ENCODE assay signal across 15 cellular contexts in the genomic region with DNA sequence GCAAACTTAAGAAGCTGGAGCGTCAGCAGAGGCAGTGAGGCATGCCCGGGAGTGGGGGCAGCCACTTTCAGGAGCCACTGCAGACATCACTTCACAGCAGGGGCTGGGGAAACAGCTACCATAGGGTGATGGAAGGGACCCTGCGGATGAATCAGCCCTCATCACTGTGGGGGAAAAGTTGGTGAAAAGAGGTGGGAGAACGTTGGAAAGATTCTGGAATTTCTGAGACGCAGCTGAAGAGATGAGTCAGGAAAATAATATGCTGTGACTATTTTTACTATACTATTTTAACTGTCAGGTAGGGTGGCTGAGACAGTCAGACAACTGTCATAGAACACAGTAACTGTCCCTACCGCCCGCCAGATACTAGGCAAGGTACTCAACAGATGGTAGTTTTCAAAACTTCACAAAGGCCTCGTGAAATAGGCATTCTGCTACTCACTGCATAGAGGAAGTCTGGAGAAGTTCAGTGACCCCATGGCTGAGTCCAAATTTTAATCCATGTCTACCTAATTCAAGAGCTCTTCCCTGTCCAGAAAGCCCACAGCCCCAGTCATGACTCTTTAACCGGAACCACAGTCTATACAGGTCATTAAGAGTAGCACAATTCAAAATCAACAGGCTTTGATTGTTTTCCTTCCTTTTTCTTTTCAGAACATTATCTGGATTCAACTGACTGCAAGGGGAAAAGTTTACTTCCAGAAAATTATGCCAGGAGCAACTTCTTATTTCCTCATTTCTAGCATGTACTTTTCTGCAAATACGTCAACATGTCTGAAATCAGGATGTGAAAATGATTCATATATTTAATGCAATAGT. TPM values are rescaled to one million over a fixed set of nuclear protein-coding genes. Genes with fewer than 3 reads are reported as not detected.
DNase-seq lines count a peak whose midpoint lies in the region; ATAC-seq, FAIRE-seq and TF ChIP-seq lines count a peak whose summit lies in the region.
"Had no signal": no experiment of that assay in that cellular context is flagged by ENCODE, and none has a peak within 500 bp of the region (broad histone marks: within the 10 kb centered on the region; RNA-seq: fewer than 3 reads in every experiment).

No MANE protein-coding gene starts in this region.

- TF ChIP-seq RAD21 in SK-N-SH (IDR thresholded peaks at IDR 0.05; ENCODE audit: low read length) (no peak), H1 (IDR thresholded peaks at IDR 0.05 in 1 of 2, conservative IDR thresholded peaks at IDR 0.05 in 1 of 2; ENCODE audit: low read depth in 2 of 2, low read length in 2 of 2) (no peak)

- WGBS in SK-N-SH (ENCODE audit: low lambda C conversion rate) = 18% methylated on average over 10 of the region's 10 CpGs
- WGBS in H1 (ENCODE audit: extremely low coverage in 1 of 2, insufficient coverage in 1 of 2, insufficient read length in 1 of 2, insufficient replicate concordance in 2 of 2, low coverage in 1 of 2, low lambda C conversion rate in 2 of 2, missing lambda C conversion rate in 1 of 2), 2 experiments = 76% methylated on average over 10 of the region's 10 CpGs; no CpG with 5 or more reads in 1 of the 2 experiments
- no CpG with 5 or more reads among the region's 10 CpGs for WGBS in mesendoderm (ENCODE audit: extremely low coverage, insufficient coverage, low lambda C conversion rate)

- no peak overlapping the region for H2BK20ac ChIP-seq in H1 (ENCODE audit: low read length)

- no peaks in the 10 kb centered on the region for H3F3A ChIP-seq in SK-N-SH (replicated peaks; ENCODE audit: insufficient read depth)

- POLR2A ChIA-PET in SK-N-SH (lab: Yijun Ruan, JAX) (no interaction called here), H1 (lab: Charles Lee; ENCODE audit: partially characterized antibody) (interaction anchor here (1.2 kb wide), 1 partner anchor 21 kb away, joined by 3 read pairs; no protein-coding TSS in a partner anchor)

- TF ChIP-seq EP300 in SK-N-SH (IDR thresholded peaks at IDR 0.05; ENCODE audit: borderline replicate concordance in 1 of 2, low read depth in 1 of 2, low read length in 1 of 2) (no peak), H1 (IDR thresholded peaks at IDR 0.05; ENCODE audit: borderline replicate concordance in 1 of 2, low read depth in 2 of 2, low read length in 2 of 2) (no peak)

- no peak overlapping the region for H3K4me3 ChIP-seq in SK-N-SH (ENCODE audit: low read depth in 2 of 2, low read length in 1 of 2)
- no peak overlapping the region for H3K4me3 ChIP-seq in H1 (ENCODE audit: extremely low read depth in 1 of 4, insufficient read depth in 2 of 4, low read depth in 3 of 4, low read length in 4 of 4)
- no peak overlapping the region for H3K4me3 ChIP-seq in mesendoderm (ENCODE audit: low read length)
- H3K4me3 ChIP-seq: MG63, ovary, tibial artery had no signal

- no peaks in the 10 kb centered on the region for H3K9me2 ChIP-seq in SK-N-SH

- H3K27me3 ChIP-seq in SK-N-SH (ENCODE audit: insufficient read depth) (no peaks in the 10 kb centered on the region), H1 (replicated peaks in 1 of 4; ENCODE audit: control insufficient read depth in 3 of 4, extremely low read depth in 1 of 4, insufficient read depth in 3 of 4, low read length in 3 of 4) (no peaks in the 10 kb centered on the region), mesendoderm (ENCODE audit: insufficient read depth, low read length, poor library complexity) (no peaks in the 10 kb centered on the region)
- H3K27me3 ChIP-seq: MG63, ovary, tibial artery had no signal

- ATAC-seq in SK-N-SH treated with all-trans-retinoic acid at 6 μM for 48 hours (no peak; the same call in 2 of the 3 replicates), HG03025 (IDR thresholded peaks at IDR 0.05; ENCODE audit: low FRiP score, unreplicated experiment) (no peak)

- H3K14ac ChIP-seq in H1 (ENCODE audit: insufficient read length) = no peak overlapping the region

- no peak for TF ChIP-seq POLR2A in H1 (IDR thresholded peaks at IDR 0.05; ENCODE audit: control extremely low read depth in 1 of 2, low read depth in 2 of 2, low read length in 2 of 2)

- no peak overlapping the region for H3K18ac ChIP-seq in H1 (ENCODE audit: extremely low read depth, low read length)
- H3K18ac ChIP-seq in mesendoderm (ENCODE audit: low read length) = no peak overlapping the region

- no peak overlapping the region for H2BK15ac ChIP-seq in H1 (ENCODE audit: low read length)
- no peak overlapping the region for H2BK15ac ChIP-seq in mesendoderm (replicated peaks; ENCODE audit: low read depth)

- H4K8ac ChIP-seq in H1 (ENCODE audit: extremely low read depth, insufficient read depth, low read length) (no peak overlapping the region), mesendoderm (ENCODE audit: low read depth, low read length) (no peak overlapping the region)

- no peak overlapping the region for H4K91ac ChIP-seq in H1 (replicated peaks; ENCODE audit: insufficient read length, low read length)

- CTCF ChIA-PET in SK-N-SH (lab: Yijun Ruan, JAX) (interaction anchor here (1.3 kb wide), 1 partner anchor 10 kb away, joined by 3 read pairs; no protein-coding TSS in a partner anchor), H1 (lab: Charles Lee; ENCODE audit: partially characterized antibody) (interaction anchor here (0.6 to 0.9 kb wide), 2 partner anchors 20 to 293 kb away, joined by 3 read pairs; no protein-coding TSS in a partner anchor)

- no peaks in the 10 kb centered on the region for H3K79me1 ChIP-seq in H1 (ENCODE audit: low read depth, low read length)
- no peaks in the 10 kb centered on the region for H3K79me1 ChIP-seq in mesendoderm (ENCODE audit: low read length)

- H3K23me2 ChIP-seq in H1 (ENCODE audit: low read depth, low read length) = no peaks in the 10 kb centered on the region

- H2AFZ ChIP-seq in SK-N-SH (ENCODE audit: low read depth) (no peak overlapping the region), H1 (ENCODE audit: low read length) (no peak overlapping the region)

- H3K23ac ChIP-seq in H1 (ENCODE audit: insufficient read length) = no peak overlapping the region
- H3K23ac ChIP-seq in mesendoderm (ENCODE audit: low read length) = no peak overlapping the region

- no peak overlapping the region for H3K9ac ChIP-seq in SK-N-SH
- no peak overlapping the region for H3K9ac ChIP-seq in H1 (replicated peaks in 1 of 4; ENCODE audit: extremely low read depth in 1 of 4, low read depth in 3 of 4, low read length in 3 of 4)
- H3K9ac ChIP-seq in mesendoderm (ENCODE audit: low read length) = no peak overlapping the region

- H3K27ac ChIP-seq in SK-N-SH (ENCODE audit: low read depth in 2 of 2, low read length in 1 of 2) = no peak overlapping the region; a peak in 1 of 4 replicates
- no peak overlapping the region for H3K27ac ChIP-seq in H1 (ENCODE audit: low read depth, low read length)
- no peak overlapping the region for H3K27ac ChIP-seq in mesendoderm (ENCODE audit: low read depth, low read length)
- H3K27ac ChIP-seq: ovary, tibial artery had no signal

- H3K79me2 ChIP-seq in SK-N-SH (ENCODE audit: insufficient read depth) (no peaks in the 10 kb centered on the region), H1 (ENCODE audit: control insufficient read depth in 1 of 2, insufficient read depth in 2 of 2, low read length in 2 of 2) (no peaks in the 10 kb centered on the region), mesendoderm (ENCODE audit: control insufficient read depth, insufficient read depth, low read length) (no peaks in the 10 kb centered on the region)

- H3K56ac ChIP-seq in H1 (replicated peaks; ENCODE audit: insufficient read length, low read depth, low read length) = no peak overlapping the region
- H3K56ac ChIP-seq in mesendoderm (ENCODE audit: low read length) = no peak overlapping the region

- H3K4ac ChIP-seq in H1 (replicated peaks; ENCODE audit: insufficient read length, low read depth, low read length) (no peak overlapping the region), mesendoderm (ENCODE audit: low read depth, low read length) (no peak overlapping the region)

- H2BK5ac ChIP-seq in H1 (ENCODE audit: low read depth, low read length) = no peak overlapping the region
- H2BK5ac ChIP-seq in mesendoderm (ENCODE audit: low read length) = no peak overlapping the region

- H3K36me3 ChIP-seq in SK-N-SH (replicated peaks in 1 of 2; ENCODE audit: control insufficient read depth in 1 of 2, insufficient read depth in 2 of 2, low read length in 1 of 2) = no peaks in the 10 kb centered on the region
- no peaks in the 10 kb centered on the region for H3K36me3 ChIP-seq in H1 (ENCODE audit: control insufficient read depth in 2 of 4, insufficient read depth in 4 of 4, low read length in 3 of 4)
- no peaks in the 10 kb centered on the region for H3K36me3 ChIP-seq in mesendoderm (ENCODE audit: control insufficient read depth, insufficient read depth, low read length)
- H3K36me3 ChIP-seq: MG63, ovary, tibial artery had no signal

- H4K20me1 ChIP-seq in SK-N-SH (ENCODE audit: insufficient read depth) = no peaks in the 10 kb centered on the region
- H4K20me1 ChIP-seq in H1 (replicated peaks in 1 of 2; ENCODE audit: control insufficient read depth in 1 of 2, insufficient read depth in 2 of 2, low read length in 2 of 2) = no peaks in the 10 kb centered on the region

- FAIRE-seq in H1 (lab: Jason Lieb, UNC) (peak; percentile 7), urothelium cell line (lab: Jason Lieb, UNC) (peak; percentile 13)

- H3K9me3 ChIP-seq in SK-N-SH (no peaks in the 10 kb centered on the region), H1 (ENCODE audit: insufficient read depth in 2 of 2, low read depth in 1 of 2, low read length in 1 of 2) (no peaks in the 10 kb centered on the region)
- H3K9me3 ChIP-seq: MG63, ovary, tibial artery had no signal

- DNase-seq in SK-N-SH (no peak), H1 (ENCODE audit: low read depth in 1 of 2, low spot score in 2 of 2) (no peak), mesendoderm (peak; percentile 16), urothelium cell line (ENCODE audit: low spot score) (peak; percentile 78), hepatic stellate cell (ENCODE audit: low spot score) (no peak)
- no peak for DNase-seq in activated CD8-positive, alpha-beta memory T cell treated with anti-CD3 and anti-CD28 coated beads, Interleukin-2, amount 50 U/mL, for 48 hours
- DNase-seq: activated CD4-positive, alpha-beta memory T cell treated with anti-CD3 and anti-CD28 coated beads, Interleukin-2, amount 10 ng/mL, durations not matched to agents 7 days and 5 days; EL; MG63; NCI-H524 treated with DMSO at 0.1 percent for 48 hours; SW 1271 had no signal

- TF ChIP-seq CTCF in SK-N-SH (IDR thresholded peaks at IDR 0.05) (no peak), H1 (IDR thresholded peaks at IDR 0.05; ENCODE audit: control extremely low read depth in 1 of 3, insufficient read depth in 1 of 3, low read depth in 1 of 3, low read length in 3 of 3) (no peak)

- H2BK120ac ChIP-seq in H1 (replicated peaks; ENCODE audit: low read depth, low read length) (no peak overlapping the region), mesendoderm (ENCODE audit: low read depth, low read length) (no peak overlapping the region)

- H3K4me2 ChIP-seq in SK-N-SH = no peak overlapping the region; the same call in 1 of the 2 replicates
- H3K4me2 ChIP-seq in H1 (ENCODE audit: insufficient read depth in 1 of 2, low read depth in 2 of 2, low read length in 2 of 2) = 0 out of 4 replicates have a peak overlapping the region, but pooled peaks of 1 of the 2 experiments have one; percentile 4
- no peak overlapping the region for H3K4me2 ChIP-seq in mesendoderm (ENCODE audit: low read length)

- H3K4me1 ChIP-seq in SK-N-SH (ENCODE audit: control insufficient read depth in 1 of 2, insufficient read depth in 2 of 2, low read depth in 1 of 2, low read length in 1 of 2) = no peaks in the 10 kb centered on the region; a peak in 1 of 4 replicates
- H3K4me1 ChIP-seq in H1 (replicated peaks in 1 of 4; ENCODE audit: control insufficient read depth in 3 of 4, insufficient read depth in 4 of 4, low read length in 3 of 4) = peaks cover 0 to 13% (median 8%) of the 10 kb centered on the region in 4 experiments
- H3K4me1 ChIP-seq in mesendoderm (ENCODE audit: control insufficient read depth, low read depth, low read length) = no peaks in the 10 kb centered on the region
- H3K4me1 ChIP-seq: tibial artery had no signal

- H2BK12ac ChIP-seq in H1 (ENCODE audit: low read depth, low read length) = no peak overlapping the region

- H2AK5ac ChIP-seq in H1 (ENCODE audit: low read depth, low read length) (no peak overlapping the region), mesendoderm (ENCODE audit: low read length) (no peak overlapping the region)

- no peak overlapping the region for H4K5ac ChIP-seq in H1 (ENCODE audit: insufficient read length, low read depth, low read length)
- no peak overlapping the region for H4K5ac ChIP-seq in mesendoderm (ENCODE audit: low read length)

RNA-seq across cellular contexts. Expression of a gene that starts 39.3 kb away (rescaled TPM):
- polyA plus RNA-seq in SK-N-SH (2012; rRNA removed) (0.15 and 0.84 TPM in 2 replicates), H1 (2011; rRNA removed) (7.8 and 7.9 TPM in 2 replicates)
- polyA plus RNA-seq in SK-N-SH (2012; cell fraction: cytosol; rRNA removed) = 0.22 and 0.32 TPM in 2 replicates
- 0.21 and 0.39 TPM in 2 replicates for polyA plus RNA-seq in SK-N-SH (2012; cell fraction: nucleus; rRNA removed)
- 12.8 and 16.1 TPM in 2 replicates for total RNA-seq in H1 (2021; fragmentation: NEBNext Ultra II Directional; extraction: Animal tissue kit (Norgen Biotek cat#: 25700))
- polyA plus RNA-seq in H1 (2011; cell fraction: cytosol; rRNA removed) = 14.2 TPM
- 10.0 TPM for polyA plus RNA-seq in H1 (2011; cell fraction: nucleus; rRNA removed)
- polyA plus RNA-seq in H1 (2012, experiment 1 of 2) = 12.9 to 16.7 TPM (median 14.1 TPM) in 4 replicates
- 1.0 TPM for polyA plus RNA-seq in H1 (2012, experiment 2 of 2)
- polyA plus RNA-seq in H1 (2013, experiment 1 of 2) = 10.2 TPM
- polyA plus RNA-seq in H1 (2013, experiment 2 of 2) = 9.5 TPM
- polyA minus RNA-seq in H1 (2011; rRNA and poly(A)+ RNA removed) = 12.3 and 12.6 TPM in 2 replicates
- polyA minus RNA-seq in H1 (2011; cell fraction: cytosol; rRNA and poly(A)+ RNA removed) = 9.1 TPM
- 21.0 TPM for polyA minus RNA-seq in H1 (2011; cell fraction: nucleus; rRNA and poly(A)+ RNA removed)
- 26.7 TPM for polyA plus RNA-seq in mesendoderm (2013, experiment 1 of 2)
- 26.2 TPM for polyA plus RNA-seq in mesendoderm (2013, experiment 2 of 2)

Comparison
In these comparisons a context has a peak if more than half of its experiments do, and no peak if none do; other contexts are left out.
1. DNase-seq: peak in mesendoderm (single experiment) and urothelium cell line (single experiment); none in SK-N-SH (single experiment), H1 (0 of 2), hepatic stellate cell (single experiment) and activated CD8-positive, alpha-beta memory T cell treated with anti-CD3 and anti-CD28 coated beads, Interleukin-2, amount 50 U/mL, for 48 hours (single experiment).